Comparison of ENCODE assay signal across 20 cellular contexts in genomic region chr22:46853191-46853590, GRCh38.
"Had no signal": no experiment of that assay in that cellular context is flagged by ENCODE, and none has a peak within 500 bp of the region (broad histone marks: within the 10 kb centered on the region; RNA-seq: fewer than 3 reads in every experiment).

No MANE protein-coding gene starts in this region.

- FAIRE-seq: frontal cortex had no signal

- H3K9me3 Mint-ChIP-seq: natural killer cell, type B pancreatic cell had no signal

- H3K9ac ChIP-seq: neural progenitor cell, parathyroid adenoma had no signal

- ATAC-seq: left colon, natural killer cell had no signal

- H3K27me3 ChIP-seq: colonic mucosa, heart left ventricle, neural progenitor cell, suprapubic skin, thyroid gland, uterus had no signal

- H3K9me3 ChIP-seq: colonic mucosa, heart left ventricle, prostate gland, suprapubic skin, thyroid gland, uterus had no signal

- H3K4me3 Mint-ChIP-seq: natural killer cell, neural progenitor cell, type B pancreatic cell had no signal

- H3K27ac ChIP-seq: colonic mucosa, neural progenitor cell, prostate gland, suprapubic skin, thyroid gland, uterus had no signal

- H3K36me3 Mint-ChIP-seq: natural killer cell had no signal

- H3K4me3 ChIP-seq: colonic mucosa, neural progenitor cell, prostate gland, suprapubic skin, thyroid gland, uterus had no signal

- H3K27ac Mint-ChIP-seq: neural progenitor cell, type B pancreatic cell had no signal

- H3K27me3 Mint-ChIP-seq: type B pancreatic cell had no signal

- H3K4me2 ChIP-seq: neural progenitor cell had no signal

- DNase-seq: colonic mucosa; effector CD8-positive, alpha-beta T cell; heart left ventricle; hippocampal formation; left colon; mammary epithelial cell; natural killer cell; occipital lobe; retina; stimulated activated CD4-positive, alpha-beta T cell treated with anti-CD3 and anti-CD28 coated beads, Interleukin-2, amount 100 ng/mL, for 24 hours; stimulated activated CD4-positive, alpha-beta T cell treated with anti-CD3 and anti-CD28 coated beads, Interleukin-4, amount 100 ng/mL, for 4 hours; stimulated activated naive CD4-positive, alpha-beta T cell treated with Interleukin-2 at 50 U/mL for 16 hours; thyroid gland; uterus had no signal

- H3K4me1 ChIP-seq: colonic mucosa, neural progenitor cell, parathyroid adenoma, prostate gland, suprapubic skin, uterus had no signal

- H3K36me3 ChIP-seq: colonic mucosa, neural progenitor cell, prostate gland, thyroid gland, uterus had no signal

- H2AFZ ChIP-seq: neural progenitor cell, parathyroid adenoma had no signal
